In the genomic region with DNA sequence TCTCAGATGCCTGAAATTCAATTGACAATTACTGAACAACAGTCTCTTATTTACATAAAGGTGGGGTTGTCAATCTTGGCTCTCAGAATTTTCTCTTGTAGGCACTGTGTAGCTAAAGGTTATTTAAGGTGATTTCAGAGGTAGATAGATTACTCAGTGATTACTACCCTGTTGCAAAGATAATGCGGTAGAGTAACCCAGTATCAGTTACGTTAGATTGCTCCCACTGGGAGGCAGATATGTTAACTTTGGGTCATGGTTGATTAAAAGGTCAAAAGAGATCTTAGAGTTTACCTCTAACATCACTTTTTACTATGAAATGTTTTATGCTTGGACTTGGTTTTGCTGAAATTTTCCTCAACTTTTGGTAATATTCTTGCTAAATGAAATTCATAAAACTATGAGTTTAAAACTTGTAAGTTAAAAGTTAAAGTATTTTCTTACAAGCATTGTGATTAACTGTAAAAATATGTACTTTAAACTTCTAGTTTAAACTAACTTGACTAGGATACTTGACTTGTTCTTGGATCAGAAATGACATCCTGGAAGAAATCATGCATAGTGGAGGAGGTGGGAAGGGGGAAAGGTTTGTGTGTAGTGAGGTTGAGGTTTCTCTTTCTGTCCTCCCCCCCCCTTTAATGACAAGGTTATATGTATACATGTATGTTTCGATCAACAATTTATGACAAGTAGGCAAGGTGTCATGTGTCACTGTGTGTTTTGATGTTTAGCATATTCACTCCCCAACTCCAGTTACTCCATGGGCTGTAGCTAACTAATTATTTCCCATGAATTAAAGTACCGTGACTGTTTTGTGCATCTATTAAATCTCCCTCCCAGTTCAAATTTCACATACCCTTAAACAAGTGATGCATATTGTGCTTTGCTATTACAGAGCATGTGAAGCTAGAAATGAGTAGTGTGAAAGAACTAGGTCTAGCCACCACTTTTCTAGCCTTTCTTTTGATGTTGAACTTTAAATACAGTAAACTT, we compare ENCODE assay signal across 9 cellular contexts. TPM values are rescaled to one million over a fixed set of nuclear protein-coding genes. Genes with fewer than 3 reads are reported as not detected.
A peak's percentile ranks its signal among the peaks of the same experiment; 100 is the strongest.
DNase-seq lines count a peak whose midpoint lies in the region; ATAC-seq and TF ChIP-seq lines count a peak whose summit lies in the region.
"Had no signal": no experiment of that assay in that cellular context is flagged by ENCODE, and none has a peak within 500 bp of the region (broad histone marks: within the 10 kb centered on the region; RNA-seq: fewer than 3 reads in every experiment).

No MANE protein-coding gene starts in this region.

- H3K4me2 ChIP-seq in parathyroid adenoma (ENCODE audit: low read length), result no peak overlapping the region

- H3K9ac ChIP-seq in parathyroid adenoma, result no peak overlapping the region

- POLR2A ChIA-PET in naive thymus-derived CD4-positive, alpha-beta T cell (lab: Charles Lee), result no interaction called here

- peaks cover 67 to 84% (median 80%) of the 10 kb centered on the region in 5 donors for H3K27me3 Mint-ChIP-seq in naive thymus-derived CD4-positive, alpha-beta T cell

- peaks cover 0 to 24% (median 6%) of the 10 kb centered on the region in 11 donors for H3K9me3 Mint-ChIP-seq in naive thymus-derived CD4-positive, alpha-beta T cell

- DNase-seq in GM06990 (ENCODE audit: extremely low read depth, insufficient read length) (peak; percentile 48), NAMALWA (ENCODE audit: low spot score) (peak; percentile 55), coronary artery (ENCODE audit: low spot score) (no peak), iPS-NIHi7 (ENCODE audit: extremely low spot score) (no peak), putamen (ENCODE audit: low spot score) (no peak)
- DNase-seq in naive thymus-derived CD4-positive, alpha-beta T cell, result no peak
- DNase-seq: NCI-H510A treated with DMSO at 0.1 percent for 48 hours had no signal

- peaks cover 12 to 21% (median 18%) of the 10 kb centered on the region in 7 donors for H3K4me1 Mint-ChIP-seq in naive thymus-derived CD4-positive, alpha-beta T cell

- H2AFZ ChIP-seq in parathyroid adenoma, result no peak overlapping the region

- peaks cover 3% of the 10 kb centered on the region for H3K4me1 ChIP-seq in parathyroid adenoma
- H3K4me1 ChIP-seq in naive thymus-derived CD4-positive, alpha-beta T cell (ENCODE audit: control insufficient read depth in 2 of 2, insufficient read depth in 2 of 2, low read length in 2 of 2), result peaks cover 6 to 18% of the 10 kb centered on the region in 2 donors

- H3K27ac ChIP-seq in coronary artery (peak overlapping the region; percentile 52 to 70), parathyroid adenoma (no peak overlapping the region)
- no peak overlapping the region for H3K27ac ChIP-seq in naive thymus-derived CD4-positive, alpha-beta T cell (ENCODE audit: low read depth, low read length)

- H3K4me3 Mint-ChIP-seq in naive thymus-derived CD4-positive, alpha-beta T cell, result peak overlapping the region in 1 of 10 donors; percentile 11

- H3K27me3 ChIP-seq in GM06990 (replicated peaks; ENCODE audit: control insufficient read depth, insufficient read depth, low read length) (no peaks in the 10 kb centered on the region), parathyroid adenoma (ENCODE audit: control insufficient read depth, insufficient read depth, low read length) (no peaks in the 10 kb centered on the region)
- H3K27me3 ChIP-seq in naive thymus-derived CD4-positive, alpha-beta T cell (ENCODE audit: control insufficient read depth in 2 of 2, insufficient read depth in 2 of 2, low read length in 2 of 2), result peaks cover 4 to 32% of the 10 kb centered on the region in 2 donors

- intact Hi-C loops in naive thymus-derived CD4-positive, alpha-beta T cell (cut with micrococcal nuclease), result no loop called here

- H3K27ac Mint-ChIP-seq in naive thymus-derived CD4-positive, alpha-beta T cell, result no peak overlapping the region

- CTCF ChIA-PET in naive thymus-derived CD4-positive, alpha-beta T cell (lab: Charles Lee), result no interaction called here

- no peak for TF ChIP-seq CTCF in GM06990 (IDR thresholded peaks at IDR 0.05; ENCODE audit: insufficient read depth, low read length, poor library complexity, severe bottlenecking)
- no peak for TF ChIP-seq CTCF in coronary artery (IDR thresholded peaks at IDR 0.05)
- TF ChIP-seq CTCF in parathyroid adenoma (IDR thresholded peaks at IDR 0.05), result no peak

- peaks cover 0 to 16% (median 0%) of the 10 kb centered on the region in 5 donors for H3K36me3 Mint-ChIP-seq in naive thymus-derived CD4-positive, alpha-beta T cell

- H3K36me3 ChIP-seq in GM06990 (ENCODE audit: control insufficient read depth, insufficient read depth, low read length) (no peaks in the 10 kb centered on the region), parathyroid adenoma (ENCODE audit: control insufficient read depth, insufficient read depth, low read length) (no peaks in the 10 kb centered on the region)
- H3K36me3 ChIP-seq in naive thymus-derived CD4-positive, alpha-beta T cell (ENCODE audit: control insufficient read depth in 2 of 3, insufficient read depth in 3 of 3, low read length in 3 of 3), result no peaks in the 10 kb centered on the region

- no peak for ATAC-seq in naive thymus-derived CD4-positive, alpha-beta T cell
- no peak for ATAC-seq in HG02884 (IDR thresholded peaks at IDR 0.05; ENCODE audit: unreplicated experiment)

- H3K4me3 ChIP-seq in GM06990 (replicated peaks; ENCODE audit: low read depth, low read length) (peak overlapping the region; percentile 24), coronary artery (peak overlapping the region; percentile 96), parathyroid adenoma (ENCODE audit: low read depth, low read length) (peak overlapping the region; percentile 9)
- H3K4me3 ChIP-seq in naive thymus-derived CD4-positive, alpha-beta T cell (ENCODE audit: low read length), result no peak overlapping the region

- peaks cover 4% of the 10 kb centered on the region for H3K79me2 ChIP-seq in parathyroid adenoma

- no peaks in the 10 kb centered on the region for H3K9me3 ChIP-seq in parathyroid adenoma (ENCODE audit: control insufficient read depth, low read length)
- H3K9me3 ChIP-seq in naive thymus-derived CD4-positive, alpha-beta T cell (ENCODE audit: control insufficient read depth in 2 of 3, low read length in 3 of 3), result no peaks in the 10 kb centered on the region

RNA-seq across cellular contexts. Expression of gene LAMC1, which starts 2.9 kb away (rescaled TPM):
- 1 to 10 TPM in 1 of 5 experiments, under 1 TPM in 4; 0.02 to 1.3 (median 0.24) TPM for total RNA-seq in naive thymus-derived CD4-positive, alpha-beta T cell
- polyA plus RNA-seq in naive thymus-derived CD4-positive, alpha-beta T cell, result not detected

Comparison
In these comparisons a context has a peak if more than half of its experiments do, and no peak if none do; other contexts are left out.
1. DNase-seq: peak in GM06990 (single experiment) and NAMALWA (single experiment); none in coronary artery (single experiment), iPS-NIHi7 (single experiment), naive thymus-derived CD4-positive, alpha-beta T cell (0 of 9) and putamen (single experiment).
2. H3K27ac ChIP-seq: peak in coronary artery (2 of 2); none in parathyroid adenoma (single experiment) and naive thymus-derived CD4-positive, alpha-beta T cell (single experiment).